ENCODE assay signal across 8 cellular contexts in the genomic region with DNA sequence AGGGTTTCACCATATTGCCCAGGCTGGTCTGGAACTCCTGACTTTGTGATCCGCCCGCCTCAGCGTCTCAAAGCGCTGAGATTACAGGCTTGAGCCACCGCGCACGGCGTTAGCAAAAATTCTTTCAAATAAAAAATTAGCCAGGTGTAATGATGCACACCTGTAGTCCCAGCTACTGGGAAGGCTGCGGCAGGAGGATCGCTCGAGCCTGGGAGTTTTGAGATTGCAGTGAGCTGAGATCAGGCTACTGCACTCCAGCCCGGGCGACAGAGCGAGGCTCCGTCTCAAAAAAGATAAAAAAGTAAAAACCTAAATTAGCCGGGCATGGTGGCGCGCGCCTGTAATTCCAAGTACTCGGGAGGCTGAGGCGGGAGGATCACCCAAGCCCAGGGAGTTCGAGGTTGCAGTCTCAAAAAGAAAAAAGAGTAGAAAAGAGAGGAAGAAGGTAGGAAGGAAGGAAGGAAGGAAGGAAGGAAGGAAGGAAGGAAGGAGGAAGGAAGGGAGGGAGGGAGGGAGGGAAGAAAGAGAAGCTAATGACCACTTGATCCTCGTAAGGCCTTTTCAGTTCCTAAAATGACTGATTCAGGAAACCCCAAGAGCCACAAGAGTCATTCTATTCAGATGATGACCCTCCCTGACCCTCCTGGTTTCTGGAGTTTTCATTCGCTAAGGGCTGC. TPM values are rescaled to one million over a fixed set of nuclear protein-coding genes. Genes with fewer than 3 reads are reported as not detected.
DNase-seq lines count a peak whose midpoint lies in the region; ATAC-seq, FAIRE-seq and TF ChIP-seq lines count a peak whose summit lies in the region.

No MANE protein-coding gene starts in this region.

- no peak overlapping the region for H3K9ac ChIP-seq in HUES48 (ENCODE audit: low read depth, low read length)

- ATAC-seq in GM19467 (IDR thresholded peaks at IDR 0.05; ENCODE audit: unreplicated experiment) (peak; percentile 16), lower lobe of right lung (no peak)

- FAIRE-seq in HTR-8/SVneo (lab: Jason Lieb, UNC) = no peak

- H3K4me3 ChIP-seq in HUES48 (ENCODE audit: low read depth, low read length) = peak overlapping the region; percentile 86
- peak overlapping the region; percentile 64 to 69 for H3K4me3 ChIP-seq in ascending aorta
- H3K4me3 ChIP-seq in lower lobe of right lung = peak overlapping the region; percentile 76
- peak overlapping the region; percentile 48 to 80 for H3K4me3 ChIP-seq in vagina

- intact Hi-C loops in ascending aorta (cut with DNase I) (loop anchor here (2.0 to 10.0 kb wide), 3 partner anchors 30 to 178 kb away; a partner anchor contains a TSS), lower lobe of right lung (cut with DNase I) (no loop called here), vagina (cut with DNase I) (loop anchor here (10.0 kb wide), 1 partner anchor 68 kb away; a partner anchor contains a TSS)

- DNase-seq in Ammon's horn (ENCODE audit: low spot score) = peak; percentile 22
- DNase-seq in ascending aorta (ENCODE audit: low spot score in 2 of 2) = no peak
- DNase-seq in lower lobe of right lung = no peak
- no peak for DNase-seq in vagina (ENCODE audit: extremely low spot score in 2 of 2)
- DNase-seq in NCI-H510A (lab: John Stamatoyannopoulos, UW) = no peak
- DNase-seq in HTR-8/SVneo (ENCODE audit: insufficient read length, low spot score) = no peak

- H3K36me3 ChIP-seq in HUES48 (ENCODE audit: control insufficient read depth, insufficient read depth, low read length) (no peaks in the 10 kb centered on the region), ascending aorta (no peaks in the 10 kb centered on the region), lower lobe of right lung (no peaks in the 10 kb centered on the region), vagina (no peaks in the 10 kb centered on the region)

- H3K9me3 ChIP-seq in HUES48 (ENCODE audit: control insufficient read depth, insufficient read depth, low read length) (no peaks in the 10 kb centered on the region), ascending aorta (no peaks in the 10 kb centered on the region), lower lobe of right lung (no peaks in the 10 kb centered on the region), vagina (no peaks in the 10 kb centered on the region)

- TF ChIP-seq POLR2A in vagina (IDR thresholded peaks at IDR 0.05) = no peak

- TF ChIP-seq CTCF in ascending aorta (IDR thresholded peaks at IDR 0.05) (no peak), lower lobe of right lung (IDR thresholded peaks at IDR 0.05) (no peak), vagina (IDR thresholded peaks at IDR 0.05) (no peak)

- H3K27ac ChIP-seq in HUES48 (ENCODE audit: low read depth, low read length) = peak overlapping the region; percentile 98
- peak overlapping the region; percentile 92 to 93 for H3K27ac ChIP-seq in ascending aorta
- H3K27ac ChIP-seq in lower lobe of right lung = peak overlapping the region; percentile 98
- H3K27ac ChIP-seq in vagina = peak overlapping the region; percentile 95

- H3K27me3 ChIP-seq in HUES48 (ENCODE audit: control insufficient read depth, insufficient read depth, low read length) (no peaks in the 10 kb centered on the region; the same call in 1 of the 2 replicates), ascending aorta (no peaks in the 10 kb centered on the region), lower lobe of right lung (ENCODE audit: low read depth) (no peaks in the 10 kb centered on the region), vagina (no peaks in the 10 kb centered on the region)

- no peaks in the 10 kb centered on the region for H3K4me1 ChIP-seq in HUES48 (ENCODE audit: control insufficient read depth, insufficient read depth, low read length)
- peaks cover 0 to 4% of the 10 kb centered on the region in 2 donors for H3K4me1 ChIP-seq in ascending aorta
- H3K4me1 ChIP-seq in lower lobe of right lung = peaks cover 15% of the 10 kb centered on the region
- peaks cover 8% of the 10 kb centered on the region for H3K4me1 ChIP-seq in vagina

RNA-seq across cellular contexts. Expression of a gene that starts 59.2 kb away (rescaled TPM):
- total RNA-seq in ascending aorta = 15.6 TPM
- 1.4 TPM for total RNA-seq in lower lobe of right lung
- 1.5 TPM for total RNA-seq in vagina
